1 cellular context compared by ENCODE assay signal in the genomic region with DNA sequence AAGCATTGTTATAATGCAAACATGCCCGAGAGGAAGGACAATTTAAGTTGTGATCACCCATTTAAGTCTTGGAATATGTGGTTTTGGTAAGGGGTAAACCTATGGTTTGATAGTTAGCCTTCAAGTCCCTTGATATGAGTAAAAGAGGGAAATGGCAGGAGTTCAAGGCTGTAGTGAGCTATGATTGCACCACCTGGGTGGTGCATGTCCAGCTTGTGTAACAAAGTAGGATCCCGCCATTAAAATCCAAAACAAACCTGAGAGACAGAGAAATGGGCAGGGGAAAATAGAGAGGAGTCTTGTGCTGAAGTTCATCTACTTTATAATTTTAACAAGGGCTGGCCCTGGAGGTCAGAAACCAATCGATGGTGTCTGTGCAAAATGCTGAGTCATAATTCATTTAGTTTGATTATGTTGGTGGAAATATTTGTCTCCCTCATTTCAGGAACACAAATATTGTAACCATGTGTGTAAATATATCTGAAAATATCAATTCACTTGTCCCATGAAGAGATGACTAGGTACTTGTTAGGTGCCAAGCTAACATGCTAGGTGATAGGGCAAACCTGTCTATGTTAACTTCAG.
TF ChIP-seq lines count a peak whose summit lies in the region.

No MANE protein-coding gene starts in this region.

TF ChIP-seq in HCT116, 20 proteins besides CTCF, POLR2A, EP300 and RAD21:
- TF ChIP-seq SRF (IDR thresholded peaks at IDR 0.05; ENCODE audit: low read depth) (no peak), YY1 (IDR thresholded peaks at IDR 0.05; ENCODE audit: extremely low read depth, insufficient replicate concordance, low read depth, low read length) (no peak), ZFX (IDR thresholded peaks at IDR 0.05) (no peak), EZH2phosphoT487 (IDR thresholded peaks at IDR 0.05; ENCODE audit: borderline replicate concordance) (no peak), ZNF274 (IDR thresholded peaks at IDR 0.05; ENCODE audit: low read depth, low read length) (no peak), ELF1 (IDR thresholded peaks at IDR 0.05; ENCODE audit: borderline replicate concordance, low read depth) (no peak), EZH2 (IDR thresholded peaks at IDR 0.05) (no peak), SIN3A (IDR thresholded peaks at IDR 0.05; ENCODE audit: low read depth) (no peak), POLR2AphosphoS5 (IDR thresholded peaks at IDR 0.05; ENCODE audit: low read depth, low read length) (no peak), SP1 (IDR thresholded peaks at IDR 0.05; ENCODE audit: low read depth) (no peak), JUND (IDR thresholded peaks at IDR 0.05) (no peak), EGR1 (IDR thresholded peaks at IDR 0.05; ENCODE audit: low read depth) (no peak), FOSL1 (IDR thresholded peaks at IDR 0.05; ENCODE audit: low read depth) (no peak), CBX3 (IDR thresholded peaks at IDR 0.05; ENCODE audit: low read depth) (no peak)
- TF ChIP-seq, protein P1, sequence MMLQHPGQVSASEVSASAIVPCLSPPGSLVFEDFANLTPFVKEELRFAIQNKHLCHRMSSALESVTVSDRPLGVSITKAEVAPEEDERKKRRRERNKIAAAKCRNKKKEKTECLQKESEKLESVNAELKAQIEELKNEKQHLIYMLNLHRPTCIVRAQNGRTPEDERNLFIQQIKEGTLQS (IDR thresholded peaks at IDR 0.05): no peak
- TF ChIP-seq, protein P2, sequence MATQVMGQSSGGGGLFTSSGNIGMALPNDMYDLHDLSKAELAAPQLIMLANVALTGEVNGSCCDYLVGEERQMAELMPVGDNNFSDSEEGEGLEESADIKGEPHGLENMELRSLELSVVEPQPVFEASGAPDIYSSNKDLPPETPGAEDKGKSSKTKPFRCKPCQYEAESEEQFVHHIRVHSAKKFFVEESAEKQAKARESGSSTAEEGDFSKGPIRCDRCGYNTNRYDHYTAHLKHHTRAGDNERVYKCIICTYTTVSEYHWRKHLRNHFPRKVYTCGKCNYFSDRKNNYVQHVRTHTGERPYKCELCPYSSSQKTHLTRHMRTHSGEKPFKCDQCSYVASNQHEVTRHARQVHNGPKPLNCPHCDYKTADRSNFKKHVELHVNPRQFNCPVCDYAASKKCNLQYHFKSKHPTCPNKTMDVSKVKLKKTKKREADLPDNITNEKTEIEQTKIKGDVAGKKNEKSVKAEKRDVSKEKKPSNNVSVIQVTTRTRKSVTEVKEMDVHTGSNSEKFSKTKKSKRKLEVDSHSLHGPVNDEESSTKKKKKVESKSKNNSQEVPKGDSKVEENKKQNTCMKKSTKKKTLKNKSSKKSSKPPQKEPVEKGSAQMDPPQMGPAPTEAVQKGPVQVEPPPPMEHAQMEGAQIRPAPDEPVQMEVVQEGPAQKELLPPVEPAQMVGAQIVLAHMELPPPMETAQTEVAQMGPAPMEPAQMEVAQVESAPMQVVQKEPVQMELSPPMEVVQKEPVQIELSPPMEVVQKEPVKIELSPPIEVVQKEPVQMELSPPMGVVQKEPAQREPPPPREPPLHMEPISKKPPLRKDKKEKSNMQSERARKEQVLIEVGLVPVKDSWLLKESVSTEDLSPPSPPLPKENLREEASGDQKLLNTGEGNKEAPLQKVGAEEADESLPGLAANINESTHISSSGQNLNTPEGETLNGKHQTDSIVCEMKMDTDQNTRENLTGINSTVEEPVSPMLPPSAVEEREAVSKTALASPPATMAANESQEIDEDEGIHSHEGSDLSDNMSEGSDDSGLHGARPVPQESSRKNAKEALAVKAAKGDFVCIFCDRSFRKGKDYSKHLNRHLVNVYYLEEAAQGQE (IDR thresholded peaks at IDR 0.05; ENCODE audit: low read depth): no peak
- TF ChIP-seq, protein P3, sequence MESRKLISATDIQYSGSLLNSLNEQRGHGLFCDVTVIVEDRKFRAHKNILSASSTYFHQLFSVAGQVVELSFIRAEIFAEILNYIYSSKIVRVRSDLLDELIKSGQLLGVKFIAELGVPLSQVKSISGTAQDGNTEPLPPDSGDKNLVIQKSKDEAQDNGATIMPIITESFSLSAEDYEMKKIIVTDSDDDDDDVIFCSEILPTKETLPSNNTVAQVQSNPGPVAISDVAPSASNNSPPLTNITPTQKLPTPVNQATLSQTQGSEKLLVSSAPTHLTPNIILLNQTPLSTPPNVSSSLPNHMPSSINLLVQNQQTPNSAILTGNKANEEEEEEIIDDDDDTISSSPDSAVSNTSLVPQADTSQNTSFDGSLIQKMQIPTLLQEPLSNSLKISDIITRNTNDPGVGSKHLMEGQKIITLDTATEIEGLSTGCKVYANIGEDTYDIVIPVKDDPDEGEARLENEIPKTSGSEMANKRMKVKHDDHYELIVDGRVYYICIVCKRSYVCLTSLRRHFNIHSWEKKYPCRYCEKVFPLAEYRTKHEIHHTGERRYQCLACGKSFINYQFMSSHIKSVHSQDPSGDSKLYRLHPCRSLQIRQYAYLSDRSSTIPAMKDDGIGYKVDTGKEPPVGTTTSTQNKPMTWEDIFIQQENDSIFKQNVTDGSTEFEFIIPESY (IDR thresholded peaks at IDR 0.05; ENCODE audit: extremely low read depth, insufficient replicate concordance, low read length): no peak
